Comparison of ENCODE assay signal across 38 cellular contexts in genomic region chr20:59320426-59320825, GRCh38. TPM values are rescaled to one million over a fixed set of nuclear protein-coding genes. Genes with fewer than 3 reads are reported as not detected.
"Had no signal": no experiment of that assay in that cellular context is flagged by ENCODE, and none has a peak within 500 bp of the region (broad histone marks: within the 10 kb centered on the region; RNA-seq: fewer than 3 reads in every experiment).

No MANE protein-coding gene starts in this region.

- H3K36me3 ChIP-seq: MG63 had no signal

- DNase-seq: Karpas-422, Kasumi-1, MG63, MM.1S, NCI-H1048, NCI-H1092, NCI-H1092 treated with DMSO at 0.1 percent for 48 hours, NCI-H1105, NCI-H1105 treated with DMSO at 0.1 percent for 48 hours, NCI-H1417, NCI-H1417 treated with DMSO at 0.1 percent for 48 hours, NCI-H1436, NCI-H1436 treated with DMSO at 0.1 percent for 48 hours, NCI-H146, NCI-H1694, NCI-H1694 treated with DMSO at 0.1 percent for 48 hours, NCI-H187, NCI-H187 treated with DMSO at 0.1 percent for 48 hours, NCI-H1930, NCI-H2029, NCI-H2029 treated with DMSO at 0.1 percent for 48 hours, NCI-H2081, NCI-H2081 treated with DMSO at 0.1 percent for 48 hours, NCI-H2107, NCI-H2171, NCI-H2171 treated with DMSO at 0.1 percent for 48 hours, NCI-H2227 treated with DMSO at 0.1 percent for 48 hours, NCI-H226, NCI-H345, NCI-H446, NCI-H446 treated with DMSO at 0.1 percent for 48 hours, NCI-H510A, NCI-H510A treated with DMSO at 0.1 percent for 48 hours, NCI-H524 had no signal

- H3K4me3 ChIP-seq: MG63 had no signal

- H3K9me3 ChIP-seq: MG63 had no signal

- H3K27me3 ChIP-seq: MG63 had no signal

RNA-seq across cellular contexts. Expression of gene EDN3, which starts 20.0 kb away (rescaled TPM):
- total RNA-seq: LHCN-M2, M059J, MCF 10A, NCI-H460 had no signal
